Comparison of ENCODE assay signal across 8 cellular contexts in genomic region chr1:226738995-226739695, GRCh38. TPM values are rescaled to one million over a fixed set of nuclear protein-coding genes. Genes with fewer than 3 reads are reported as not detected.
DNase-seq lines count a peak whose midpoint lies in the region; ATAC-seq and TF ChIP-seq lines count a peak whose summit lies in the region.

TSS of gene ITPKB (minus strand) at chr1:226739282. CDS start at chr1:226737458, 1,824 bp downstream.

- no peak within 1 kb of the TSS for H2AK5ac ChIP-seq in mesenchymal stem cell (ENCODE audit: low read length, severe bottlenecking)

- H3K79me1 ChIP-seq in mesenchymal stem cell (replicated peaks; ENCODE audit: low read length, poor library complexity, severe bottlenecking), result peaks cover 21% of the 10 kb centered on the region

- H3K4me3 ChIP-seq in endodermal cell (ENCODE audit: low read length), result peak within 1 kb of the TSS; percentile 94
- peak within 1 kb of the TSS; percentile 66 to 94 for H3K4me3 ChIP-seq in mesenchymal stem cell (ENCODE audit: insufficient read depth in 1 of 2, low read depth in 1 of 2, low read length in 2 of 2)

- H3K18ac ChIP-seq in mesenchymal stem cell (ENCODE audit: low read depth in 1 of 2, low read length in 2 of 2), result peak within 1 kb of the TSS; percentile 7 to 92

- H3K14ac ChIP-seq in mesenchymal stem cell (ENCODE audit: low read length in 2 of 2), result peak within 1 kb of the TSS in 1 of 2 experiments; percentile 39

- DNase-seq in NCI-H2171 treated with DMSO at 0.1 percent for 48 hours (lab: John Stamatoyannopoulos, UW) (peak; percentile 38), NCI-H2171 (lab: John Stamatoyannopoulos, UW) (no peak), NAMALWA (ENCODE audit: low spot score) (peak; percentile 82), endodermal cell (no peak), mesenchymal stem cell (peak; percentile 88)
- peak; percentile 73 for DNase-seq in activated CD4-positive, alpha-beta memory T cell treated with anti-CD3 and anti-CD28 coated beads for 36 hours
- DNase-seq in stimulated activated naive CD8-positive, alpha-beta T cell treated with anti-CD3 and anti-CD28 coated beads, Interleukin-15, Interleukin-2, amounts not matched to agents 100 U/mL and 50 U/mL, for 24 hours, result peak; percentile 59

- ATAC-seq in stimulated activated naive CD8-positive, alpha-beta T cell treated with anti-CD3 and anti-CD28 coated beads, Interleukin-15, Interleukin-2, amounts not matched to agents 100 U/mL and 50 U/mL, for 24 hours, result peak; percentile 21
- no peak for ATAC-seq in GM19455 (IDR thresholded peaks at IDR 0.05; ENCODE audit: unreplicated experiment)

- CTCF ChIA-PET in activated CD4-positive, alpha-beta memory T cell treated with anti-CD3 and anti-CD28 coated beads for 36 hours (lab: Charles Lee), result interaction anchor here (0.7 to 3.0 kb wide), 11 partner anchors 8 to 331 kb away, joined by 3 to 13 read pairs (median 4); partner anchors contain the start of gene PARP1

- peak within 1 kb of the TSS in 1 of 2 experiments; percentile 82 for H3K4ac ChIP-seq in mesenchymal stem cell (ENCODE audit: low read depth in 1 of 2, low read length in 2 of 2)

- H3K27ac Mint-ChIP-seq in activated CD4-positive, alpha-beta memory T cell treated with anti-CD3 and anti-CD28 coated beads for 36 hours, result peak within 1 kb of the TSS; percentile 94
- peak within 1 kb of the TSS; percentile 69 for H3K27ac Mint-ChIP-seq in endodermal cell

- peak within 1 kb of the TSS; percentile 34 for H2BK5ac ChIP-seq in mesenchymal stem cell (ENCODE audit: low read depth, low read length, poor library complexity, severe bottlenecking)

- H3K4me2 ChIP-seq in mesenchymal stem cell (ENCODE audit: low read length, poor library complexity, severe bottlenecking), result peak within 1 kb of the TSS; percentile 98

- H2AFZ ChIP-seq in mesenchymal stem cell (ENCODE audit: low read depth, low read length), result peak within 1 kb of the TSS; percentile 83

- no peak within 1 kb of the TSS for H4K91ac ChIP-seq in mesenchymal stem cell (ENCODE audit: low read length)

- H3K23ac ChIP-seq in mesenchymal stem cell (ENCODE audit: low read length in 2 of 2), result peak within 1 kb of the TSS in 1 of 2 experiments; percentile 77

- H3K27me3 Mint-ChIP-seq in activated CD4-positive, alpha-beta memory T cell treated with anti-CD3 and anti-CD28 coated beads for 36 hours, result no peaks in the 10 kb centered on the region
- peaks cover 1% of the 10 kb centered on the region for H3K27me3 Mint-ChIP-seq in endodermal cell (ENCODE audit: insufficient read depth)

- H3K36me3 Mint-ChIP-seq in activated CD4-positive, alpha-beta memory T cell treated with anti-CD3 and anti-CD28 coated beads for 36 hours, result peaks cover 31% of the 10 kb centered on the region
- peaks cover 21% of the 10 kb centered on the region for H3K36me3 Mint-ChIP-seq in endodermal cell (ENCODE audit: low read depth)

- peak within 1 kb of the TSS; percentile 89 for H3K4me3 Mint-ChIP-seq in activated CD4-positive, alpha-beta memory T cell treated with anti-CD3 and anti-CD28 coated beads for 36 hours
- H3K4me3 Mint-ChIP-seq in endodermal cell, result peak within 1 kb of the TSS; percentile 82

- H2BK12ac ChIP-seq in mesenchymal stem cell (ENCODE audit: low read length in 2 of 2), result peak within 1 kb of the TSS in 1 of 2 experiments; percentile 59

- no peaks in the 10 kb centered on the region for H3K9me3 Mint-ChIP-seq in activated CD4-positive, alpha-beta memory T cell treated with anti-CD3 and anti-CD28 coated beads for 36 hours
- peaks cover 4% of the 10 kb centered on the region for H3K9me3 Mint-ChIP-seq in endodermal cell

- H3K4me1 Mint-ChIP-seq in activated CD4-positive, alpha-beta memory T cell treated with anti-CD3 and anti-CD28 coated beads for 36 hours (ENCODE audit: low read depth), result peaks cover 39% of the 10 kb centered on the region
- H3K4me1 Mint-ChIP-seq in endodermal cell, result peaks cover 18% of the 10 kb centered on the region

- H3K9ac ChIP-seq in endodermal cell (ENCODE audit: extremely low read depth, low read length, poor library complexity, severe bottlenecking) (peak within 1 kb of the TSS; percentile 80), mesenchymal stem cell (ENCODE audit: low read length) (peak within 1 kb of the TSS; percentile 92)

- no peak within 1 kb of the TSS for H3K27ac ChIP-seq in endodermal cell (ENCODE audit: low read depth, low read length)
- H3K27ac ChIP-seq in mesenchymal stem cell (ENCODE audit: low read length, poor library complexity, severe bottlenecking), result peak within 1 kb of the TSS; percentile 69

- POLR2A ChIA-PET in activated CD4-positive, alpha-beta memory T cell treated with anti-CD3 and anti-CD28 coated beads for 36 hours (lab: Charles Lee), result interaction anchor here (0.6 to 2.6 kb wide), 8 partner anchors 9 to 106 kb away, joined by 3 to 10 read pairs (median 4); no protein-coding TSS in a partner anchor

- H3K4me1 ChIP-seq in endodermal cell (ENCODE audit: control insufficient read depth, insufficient read depth, low read length) (peaks cover 9% of the 10 kb centered on the region), mesenchymal stem cell (ENCODE audit: control insufficient read depth, insufficient read depth, low read depth, low read length) (peaks cover 17% of the 10 kb centered on the region)

- no peak for TF ChIP-seq CTCF in endodermal cell (conservative IDR thresholded peaks at IDR 0.05)

- peak within 1 kb of the TSS; percentile 75 for H4K8ac ChIP-seq in mesenchymal stem cell (ENCODE audit: low read length)

- H2BK15ac ChIP-seq in mesenchymal stem cell (ENCODE audit: low read depth, poor library complexity, severe bottlenecking), result peak within 1 kb of the TSS; percentile 57

- H3K36me3 ChIP-seq in endodermal cell (ENCODE audit: control insufficient read depth, insufficient read depth, low read length) (peaks cover 22% of the 10 kb centered on the region), mesenchymal stem cell (ENCODE audit: control insufficient read depth in 1 of 2, insufficient read depth in 2 of 2, low read depth in 1 of 2, low read length in 2 of 2) (peaks cover 18 to 27% of the 10 kb centered on the region in 2 experiments)

- intact Hi-C loops in activated CD4-positive, alpha-beta memory T cell treated with anti-CD3 and anti-CD28 coated beads for 36 hours (cut with micrococcal nuclease), result loop anchor here (1.0 to 10.0 kb wide), 10 partner anchors 8 to 1346 kb away; partner anchors contain the start of genes ARF1 and PARP1

- no peaks in the 10 kb centered on the region for H3K27me3 ChIP-seq in endodermal cell (ENCODE audit: control insufficient read depth, insufficient read depth, low read length, poor library complexity, severe bottlenecking)
- no peaks in the 10 kb centered on the region for H3K27me3 ChIP-seq in mesenchymal stem cell (ENCODE audit: control insufficient read depth in 1 of 2, insufficient read depth in 1 of 2, low read length in 2 of 2)

- 0 to 4% methylated on average over 4 to 22 of the region's 23 CpGs for WGBS in endodermal cell (ENCODE audit: insufficient coverage in 1 of 2, insufficient read length in 1 of 2), 2 experiments
- WGBS in mesenchymal stem cell, result under 1% methylated on average over 19 of the region's 23 CpGs

- no peaks in the 10 kb centered on the region for H3K9me3 ChIP-seq in endodermal cell (ENCODE audit: control insufficient read depth, low read length)
- H3K9me3 ChIP-seq in mesenchymal stem cell (ENCODE audit: control insufficient read depth, low read length), result no peaks in the 10 kb centered on the region

- peak within 1 kb of the TSS; percentile 27 for H2BK120ac ChIP-seq in mesenchymal stem cell (ENCODE audit: low read depth, low read length)

RNA-seq across cellular contexts. Expression of gene ITPKB, which starts in this region (rescaled TPM):
- 10 to 100 TPM; 37.5 to 38.5 TPM for total RNA-seq in activated CD4-positive, alpha-beta memory T cell treated with anti-CD3 and anti-CD28 coated beads for 36 hours
- 10 to 100 TPM; 22.4 to 28.3 TPM for total RNA-seq in endodermal cell
- 12.3 TPM for polyA plus RNA-seq in endodermal cell (2013, experiment 1 of 2)
- polyA plus RNA-seq in endodermal cell (2013, experiment 2 of 2), result 12.3 TPM
- 8.1 TPM for polyA plus RNA-seq in mesenchymal stem cell (2013, experiment 1 of 2)
- 8.0 TPM for polyA plus RNA-seq in mesenchymal stem cell (2013, experiment 2 of 2)

Comparison
In these comparisons a context has a peak if more than half of its experiments do, and no peak if none do; other contexts are left out.
1. DNase-seq: peak in NCI-H2171 treated with DMSO at 0.1 percent for 48 hours (single experiment), NAMALWA (single experiment), activated CD4-positive, alpha-beta memory T cell treated with anti-CD3 and anti-CD28 coated beads for 36 hours (single experiment), mesenchymal stem cell (single experiment) and stimulated activated naive CD8-positive, alpha-beta T cell treated with anti-CD3 and anti-CD28 coated beads, Interleukin-15, Interleukin-2, amounts not matched to agents 100 U/mL and 50 U/mL, for 24 hours (single experiment); none in NCI-H2171 (single experiment) and endodermal cell (single experiment).